ENCODE assay signal across 1 cellular context in genomic region chr19:42134671-42135070, GRCh38.
TF ChIP-seq lines count a peak whose summit lies in the region.

No MANE protein-coding gene starts in this region.

TF ChIP-seq in GM23338, 12 proteins besides CTCF, POLR2A, EP300 and RAD21:
- TF ChIP-seq, protein P1, sequence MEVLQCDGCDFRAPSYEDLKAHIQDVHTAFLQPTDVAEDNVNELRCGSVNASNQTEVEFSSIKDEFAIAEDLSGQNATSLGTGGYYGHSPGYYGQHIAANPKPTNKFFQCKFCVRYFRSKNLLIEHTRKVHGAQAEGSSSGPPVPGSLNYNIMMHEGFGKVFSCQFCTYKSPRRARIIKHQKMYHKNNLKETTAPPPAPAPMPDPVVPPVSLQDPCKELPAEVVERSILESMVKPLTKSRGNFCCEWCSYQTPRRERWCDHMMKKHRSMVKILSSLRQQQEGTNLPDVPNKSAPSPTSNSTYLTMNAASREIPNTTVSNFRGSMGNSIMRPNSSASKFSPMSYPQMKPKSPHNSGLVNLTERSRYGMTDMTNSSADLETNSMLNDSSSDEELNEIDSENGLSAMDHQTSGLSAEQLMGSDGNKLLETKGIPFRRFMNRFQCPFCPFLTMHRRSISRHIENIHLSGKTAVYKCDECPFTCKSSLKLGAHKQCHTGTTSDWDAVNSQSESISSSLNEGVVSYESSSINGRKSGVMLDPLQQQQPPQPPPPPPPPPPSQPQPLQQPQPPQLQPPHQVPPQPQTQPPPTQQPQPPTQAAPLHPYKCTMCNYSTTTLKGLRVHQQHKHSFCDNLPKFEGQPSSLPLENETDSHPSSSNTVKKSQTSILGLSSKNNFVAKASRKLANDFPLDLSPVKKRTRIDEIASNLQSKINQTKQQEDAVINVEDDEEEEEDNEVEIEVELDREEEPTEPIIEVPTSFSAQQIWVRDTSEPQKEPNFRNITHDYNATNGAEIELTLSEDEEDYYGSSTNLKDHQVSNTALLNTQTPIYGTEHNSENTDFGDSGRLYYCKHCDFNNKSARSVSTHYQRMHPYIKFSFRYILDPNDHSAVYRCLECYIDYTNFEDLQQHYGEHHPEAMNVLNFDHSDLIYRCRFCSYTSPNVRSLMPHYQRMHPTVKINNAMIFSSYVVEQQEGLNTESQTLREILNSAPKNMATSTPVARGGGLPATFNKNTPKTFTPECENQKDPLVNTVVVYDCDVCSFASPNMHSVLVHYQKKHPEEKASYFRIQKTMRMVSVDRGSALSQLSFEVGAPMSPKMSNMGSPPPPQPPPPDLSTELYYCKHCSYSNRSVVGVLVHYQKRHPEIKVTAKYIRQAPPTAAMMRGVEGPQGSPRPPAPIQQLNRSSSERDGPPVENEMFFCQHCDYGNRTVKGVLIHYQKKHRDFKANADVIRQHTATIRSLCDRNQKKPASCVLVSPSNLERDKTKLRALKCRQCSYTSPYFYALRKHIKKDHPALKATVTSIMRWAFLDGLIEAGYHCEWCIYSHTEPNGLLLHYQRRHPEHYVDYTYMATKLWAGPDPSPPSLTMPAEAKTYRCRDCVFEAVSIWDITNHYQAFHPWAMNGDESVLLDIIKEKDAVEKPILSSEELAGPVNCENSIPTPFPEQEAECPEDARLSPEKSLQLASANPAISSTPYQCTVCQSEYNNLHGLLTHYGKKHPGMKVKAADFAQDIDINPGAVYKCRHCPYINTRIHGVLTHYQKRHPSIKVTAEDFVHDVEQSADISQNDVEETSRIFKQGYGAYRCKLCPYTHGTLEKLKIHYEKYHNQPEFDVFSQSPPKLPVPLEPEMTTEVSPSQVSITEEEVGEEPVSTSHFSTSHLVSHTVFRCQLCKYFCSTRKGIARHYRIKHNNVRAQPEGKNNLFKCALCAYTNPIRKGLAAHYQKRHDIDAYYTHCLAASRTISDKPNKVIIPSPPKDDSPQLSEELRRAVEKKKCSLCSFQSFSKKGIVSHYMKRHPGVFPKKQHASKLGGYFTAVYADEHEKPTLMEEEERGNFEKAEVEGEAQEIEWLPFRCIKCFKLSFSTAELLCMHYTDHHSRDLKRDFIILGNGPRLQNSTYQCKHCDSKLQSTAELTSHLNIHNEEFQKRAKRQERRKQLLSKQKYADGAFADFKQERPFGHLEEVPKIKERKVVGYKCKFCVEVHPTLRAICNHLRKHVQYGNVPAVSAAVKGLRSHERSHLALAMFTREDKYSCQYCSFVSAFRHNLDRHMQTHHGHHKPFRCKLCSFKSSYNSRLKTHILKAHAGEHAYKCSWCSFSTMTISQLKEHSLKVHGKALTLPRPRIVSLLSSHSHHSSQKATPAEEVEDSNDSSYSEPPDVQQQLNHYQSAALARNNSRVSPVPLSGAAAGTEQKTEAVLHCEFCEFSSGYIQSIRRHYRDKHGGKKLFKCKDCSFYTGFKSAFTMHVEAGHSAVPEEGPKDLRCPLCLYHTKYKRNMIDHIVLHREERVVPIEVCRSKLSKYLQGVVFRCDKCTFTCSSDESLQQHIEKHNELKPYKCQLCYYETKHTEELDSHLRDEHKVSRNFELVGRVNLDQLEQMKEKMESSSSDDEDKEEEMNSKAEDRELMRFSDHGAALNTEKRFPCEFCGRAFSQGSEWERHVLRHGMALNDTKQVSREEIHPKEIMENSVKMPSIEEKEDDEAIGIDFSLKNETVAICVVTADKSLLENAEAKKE (CRISPR knock-in tag; IDR thresholded peaks at IDR 0.05), result no peak
- no peak for TF ChIP-seq CREB1 (CRISPR knock-in tag; IDR thresholded peaks at IDR 0.05; ENCODE audit: low read depth)
- TF ChIP-seq NANOG (IDR thresholded peaks at IDR 0.05; ENCODE audit: borderline replicate concordance), result no peak
- no peak for TF ChIP-seq POLR2AphosphoS5 (IDR thresholded peaks at IDR 0.05; ENCODE audit: low read depth)
- no peak for TF ChIP-seq EZH2phosphoT487 (IDR thresholded peaks at IDR 0.05; ENCODE audit: unreplicated experiment)
- TF ChIP-seq, protein P2, sequence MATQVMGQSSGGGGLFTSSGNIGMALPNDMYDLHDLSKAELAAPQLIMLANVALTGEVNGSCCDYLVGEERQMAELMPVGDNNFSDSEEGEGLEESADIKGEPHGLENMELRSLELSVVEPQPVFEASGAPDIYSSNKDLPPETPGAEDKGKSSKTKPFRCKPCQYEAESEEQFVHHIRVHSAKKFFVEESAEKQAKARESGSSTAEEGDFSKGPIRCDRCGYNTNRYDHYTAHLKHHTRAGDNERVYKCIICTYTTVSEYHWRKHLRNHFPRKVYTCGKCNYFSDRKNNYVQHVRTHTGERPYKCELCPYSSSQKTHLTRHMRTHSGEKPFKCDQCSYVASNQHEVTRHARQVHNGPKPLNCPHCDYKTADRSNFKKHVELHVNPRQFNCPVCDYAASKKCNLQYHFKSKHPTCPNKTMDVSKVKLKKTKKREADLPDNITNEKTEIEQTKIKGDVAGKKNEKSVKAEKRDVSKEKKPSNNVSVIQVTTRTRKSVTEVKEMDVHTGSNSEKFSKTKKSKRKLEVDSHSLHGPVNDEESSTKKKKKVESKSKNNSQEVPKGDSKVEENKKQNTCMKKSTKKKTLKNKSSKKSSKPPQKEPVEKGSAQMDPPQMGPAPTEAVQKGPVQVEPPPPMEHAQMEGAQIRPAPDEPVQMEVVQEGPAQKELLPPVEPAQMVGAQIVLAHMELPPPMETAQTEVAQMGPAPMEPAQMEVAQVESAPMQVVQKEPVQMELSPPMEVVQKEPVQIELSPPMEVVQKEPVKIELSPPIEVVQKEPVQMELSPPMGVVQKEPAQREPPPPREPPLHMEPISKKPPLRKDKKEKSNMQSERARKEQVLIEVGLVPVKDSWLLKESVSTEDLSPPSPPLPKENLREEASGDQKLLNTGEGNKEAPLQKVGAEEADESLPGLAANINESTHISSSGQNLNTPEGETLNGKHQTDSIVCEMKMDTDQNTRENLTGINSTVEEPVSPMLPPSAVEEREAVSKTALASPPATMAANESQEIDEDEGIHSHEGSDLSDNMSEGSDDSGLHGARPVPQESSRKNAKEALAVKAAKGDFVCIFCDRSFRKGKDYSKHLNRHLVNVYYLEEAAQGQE (IDR thresholded peaks at IDR 0.05; ENCODE audit: unreplicated experiment), result no peak
- no peak for TF ChIP-seq EZH2 (IDR thresholded peaks at IDR 0.05; ENCODE audit: low read depth, unreplicated experiment)
- TF ChIP-seq, protein P3, sequence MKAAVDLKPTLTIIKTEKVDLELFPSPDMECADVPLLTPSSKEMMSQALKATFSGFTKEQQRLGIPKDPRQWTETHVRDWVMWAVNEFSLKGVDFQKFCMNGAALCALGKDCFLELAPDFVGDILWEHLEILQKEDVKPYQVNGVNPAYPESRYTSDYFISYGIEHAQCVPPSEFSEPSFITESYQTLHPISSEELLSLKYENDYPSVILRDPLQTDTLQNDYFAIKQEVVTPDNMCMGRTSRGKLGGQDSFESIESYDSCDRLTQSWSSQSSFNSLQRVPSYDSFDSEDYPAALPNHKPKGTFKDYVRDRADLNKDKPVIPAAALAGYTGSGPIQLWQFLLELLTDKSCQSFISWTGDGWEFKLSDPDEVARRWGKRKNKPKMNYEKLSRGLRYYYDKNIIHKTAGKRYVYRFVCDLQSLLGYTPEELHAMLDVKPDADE (IDR thresholded peaks at IDR 0.05), result no peak
- TF ChIP-seq JUNB (IDR thresholded peaks at IDR 0.05; ENCODE audit: unreplicated experiment), result no peak
- no peak for TF ChIP-seq ZNF114 (CRISPR knock-in tag; IDR thresholded peaks at IDR 0.05)
- no peak for TF ChIP-seq ZNF331 (CRISPR knock-in tag; IDR thresholded peaks at IDR 0.05; ENCODE audit: low read depth)
- no peak for TF ChIP-seq STAT1 (IDR thresholded peaks at IDR 0.05; ENCODE audit: unreplicated experiment)
TF ChIP-seq in GM23338: peak in this region for 0.
